8 cellular contexts compared by ENCODE assay signal in the genomic region with DNA sequence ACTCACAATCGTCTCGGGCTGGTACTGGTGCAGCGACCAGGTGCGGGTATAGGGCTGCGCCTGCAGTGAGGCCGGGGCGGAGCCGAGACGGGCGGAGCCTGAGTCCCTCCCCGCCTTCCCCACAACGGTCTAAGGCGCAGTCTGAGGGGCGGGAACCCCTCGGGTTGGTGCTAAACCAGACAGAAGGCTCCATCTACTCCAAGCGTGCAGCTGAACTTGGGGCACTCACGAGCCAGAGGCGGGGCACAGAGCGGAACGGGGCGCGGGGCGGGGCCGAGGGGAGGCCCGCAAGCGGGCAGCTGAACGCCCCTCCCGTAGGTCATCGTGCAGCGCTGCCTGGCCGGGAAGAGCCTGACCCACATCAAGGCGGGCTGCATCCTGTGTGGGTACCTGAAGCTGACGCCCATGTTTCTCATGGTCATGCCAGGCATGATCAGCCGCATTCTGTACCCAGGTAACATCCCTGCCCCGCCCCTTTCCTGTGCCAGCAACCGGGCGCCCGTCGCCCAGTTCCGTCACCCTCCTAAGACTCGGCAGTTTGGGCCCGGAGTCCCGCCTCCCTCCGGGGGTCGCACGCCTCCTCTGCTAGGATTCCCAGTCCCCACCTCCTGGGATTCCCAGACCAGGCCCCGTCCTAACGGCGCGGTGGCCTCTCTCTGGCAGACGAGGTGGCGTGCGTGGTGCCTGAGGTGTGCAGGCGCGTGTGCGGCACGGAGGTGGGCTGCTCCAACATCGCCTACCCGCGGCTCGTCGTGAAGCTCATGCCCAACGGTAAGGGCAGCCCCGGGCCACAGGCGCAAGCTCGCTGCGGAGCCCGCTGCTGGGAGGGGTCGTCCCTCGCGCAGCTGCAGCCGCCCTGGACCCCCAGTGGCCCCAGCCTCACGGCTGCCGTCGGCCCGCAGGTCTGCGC. TPM values are rescaled to one million over a fixed set of nuclear protein-coding genes. Genes with fewer than 3 reads are reported as not detected.
A peak's percentile ranks its signal among the peaks of the same experiment; 100 is the strongest.
DNase-seq lines count a peak whose midpoint lies in the region; ATAC-seq and TF ChIP-seq lines count a peak whose summit lies in the region.

No MANE protein-coding gene starts in this region.

- peaks cover 7 to 34% (median 22%) of the 10 kb centered on the region in 3 donors for H3K36me3 ChIP-seq in tibial artery

- H3K9me3 Mint-ChIP-seq in neural crest cell = no peaks in the 10 kb centered on the region

- peaks cover 3% of the 10 kb centered on the region for H3K4me1 Mint-ChIP-seq in neural crest cell

- H3K4me3 Mint-ChIP-seq in neural crest cell = peak overlapping the region; percentile 83

- no peaks in the 10 kb centered on the region for H3K9me3 ChIP-seq in tibial artery

- H3K27ac Mint-ChIP-seq in neural crest cell (ENCODE audit: unreplicated experiment) = no peak overlapping the region

- H3K4me1 ChIP-seq in tibial artery = peaks cover 11 to 22% (median 18%) of the 10 kb centered on the region in 4 donors

- DNase-seq in NCI-H82 (lab: John Stamatoyannopoulos, UW) = peak; percentile 69
- DNase-seq in NCI-H82 treated with DMSO at 0.1 percent for 48 hours (lab: John Stamatoyannopoulos, UW; ENCODE audit: unreplicated experiment) = no peak
- DNase-seq in NCI-H526 (lab: John Stamatoyannopoulos, UW) = peak; percentile 45 to 82
- peak; percentile 50 for DNase-seq in activated T-cell treated with anti-CD3 and anti-CD28 coated beads for 48 hours (ENCODE audit: low read depth)
- DNase-seq in fibroblast of gingiva (ENCODE audit: low read depth) = peak; percentile 12
- no peak for DNase-seq in neural crest cell (ENCODE audit: low read depth, low spot score)
- DNase-seq in tibial artery = no peak

- H3K27me3 Mint-ChIP-seq in neural crest cell (ENCODE audit: low read depth) = peaks cover 70% of the 10 kb centered on the region

- peaks cover 5% of the 10 kb centered on the region for H3K36me3 Mint-ChIP-seq in neural crest cell (ENCODE audit: low read depth)

- intact Hi-C loops in tibial artery (cut with DNase I; ENCODE audit: low total_unique reads) = no loop called here

- peak overlapping the region; percentile 37 to 57 for H3K4me3 ChIP-seq in tibial artery

- TF ChIP-seq CTCF in neural crest cell (conservative IDR thresholded peaks at IDR 0.05) (no peak), tibial artery (IDR thresholded peaks at IDR 0.05) (no peak)

- ATAC-seq in HG03045 (IDR thresholded peaks at IDR 0.05; ENCODE audit: unreplicated experiment) = peak; percentile 66

- H3K27ac ChIP-seq in tibial artery = no peak overlapping the region

- peaks cover 0 to 46% of the 10 kb centered on the region in 2 donors for H3K27me3 ChIP-seq in tibial artery

RNA-seq across cellular contexts. Expression of a gene that starts 5.1 kb away (rescaled TPM):
- not detected in 2 replicates for total RNA-seq in neural crest cell

RNA-seq across cellular contexts. Expression of a gene that starts 16.0 kb away (rescaled TPM):
- total RNA-seq in neural crest cell = 7.2 and 8.8 TPM in 2 replicates

RNA-seq across cellular contexts. Expression of a gene that starts 20.2 kb away (rescaled TPM):
- total RNA-seq in neural crest cell = 47.6 and 47.7 TPM in 2 replicates

RNA-seq across cellular contexts. Expression of a gene that starts 28.7 kb away (rescaled TPM):
- 11.8 and 12.3 TPM in 2 replicates for total RNA-seq in neural crest cell

RNA-seq across cellular contexts. Expression of a gene that starts 39.7 kb away (rescaled TPM):
- total RNA-seq in neural crest cell = not detected in 2 replicates

Comparison
In these comparisons a context has a peak if more than half of its experiments do, and no peak if none do; other contexts are left out.
1. DNase-seq: peak in NCI-H82 (single experiment), NCI-H526 (2 of 2), activated T-cell treated with anti-CD3 and anti-CD28 coated beads for 48 hours (single experiment) and fibroblast of gingiva (single experiment); none in NCI-H82 treated with DMSO at 0.1 percent for 48 hours (single experiment), neural crest cell (single experiment) and tibial artery (0 of 2).